11 cellular contexts compared by ENCODE assay signal in genomic region chr2:151560289-151560688, GRCh38.
DNase-seq lines count a peak whose midpoint lies in the region; ATAC-seq and TF ChIP-seq lines count a peak whose summit lies in the region.
"Had no signal": no experiment of that assay in that cellular context is flagged by ENCODE, and none has a peak within 500 bp of the region (broad histone marks: within the 10 kb centered on the region; RNA-seq: fewer than 3 reads in every experiment).

No MANE protein-coding gene starts in this region.

- ATAC-seq in heart left ventricle, result peak; percentile 97 to 99 (median 98)
- no peak for ATAC-seq in T-cell (replicated peaks in 1 of 4)

- CTCF ChIA-PET in T-cell (lab: Charles Lee), result no interaction called here

- 4 to 13% (median 11%) methylated on average over 3 of the region's 3 CpGs for WGBS in heart left ventricle, 4 donors

- H3K4me1 Mint-ChIP-seq in T-cell, result no peaks in the 10 kb centered on the region

- H3K36me3 Mint-ChIP-seq in T-cell, result peaks cover 12% of the 10 kb centered on the region

- no peak overlapping the region for H3K4me3 ChIP-seq in adipocyte (ENCODE audit: low read length)
- H3K4me3 ChIP-seq in heart left ventricle, result no peak overlapping the region
- H3K4me3 ChIP-seq in skeletal muscle cell (ENCODE audit: low read depth, low read length), result no peak overlapping the region
- H3K4me3 ChIP-seq: esophagus squamous epithelium had no signal

- H3K27me3 ChIP-seq in adipocyte (replicated peaks; ENCODE audit: control insufficient read depth, insufficient read depth, low read length) (no peaks in the 10 kb centered on the region), heart left ventricle (no peaks in the 10 kb centered on the region)
- H3K27me3 ChIP-seq: esophagus squamous epithelium had no signal

- H3K27me3 Mint-ChIP-seq in T-cell, result peaks cover 0 to 2% of the 10 kb centered on the region in 2 donors

- intact Hi-C loops in heart left ventricle (cut with DNase I), result no loop called here

- peaks cover 0 to 12% (median 7%) of the 10 kb centered on the region in 3 donors for H3K9me3 Mint-ChIP-seq in T-cell

- peak overlapping the region in 4 of 12 donors; percentile 15 to 25 (median 20) for H3K27ac ChIP-seq in heart left ventricle
- H3K27ac ChIP-seq: esophagus squamous epithelium had no signal

- peaks cover 5% of the 10 kb centered on the region for H3K4me1 ChIP-seq in adipocyte (ENCODE audit: control insufficient read depth, insufficient read depth, low read length)
- H3K4me1 ChIP-seq in heart left ventricle, result peaks cover 0 to 6% (median 0%) of the 10 kb centered on the region in 12 donors
- H3K4me1 ChIP-seq: esophagus squamous epithelium had no signal

- DNase-seq in HT1080 (ENCODE audit: low read depth), result peak; percentile 82
- peak; percentile 18 for DNase-seq in adipocyte (ENCODE audit: low read depth)
- DNase-seq in heart left ventricle, result peak in 4 of 5 donors; percentile 22 to 64 (median 42)
- DNase-seq in skeletal muscle cell (ENCODE audit: low read depth), result peak; percentile 70
- DNase-seq in T-cell, result no peak
- no peak for DNase-seq in T-helper 2 cell
- DNase-seq in Kasumi-1 (lab: John Stamatoyannopoulos, UW), result no peak
- DNase-seq in NCI-H1930 (lab: John Stamatoyannopoulos, UW), result no peak
- DNase-seq: activated CD8-positive, alpha-beta memory T cell treated with anti-CD3 and anti-CD28 coated beads for 24 hours; esophagus squamous epithelium; NCI-H2107 had no signal

- H3K36me3 ChIP-seq in adipocyte (ENCODE audit: control insufficient read depth, insufficient read depth, low read length, severe bottlenecking), result no peaks in the 10 kb centered on the region
- H3K36me3 ChIP-seq in heart left ventricle, result no peaks in the 10 kb centered on the region
- H3K36me3 ChIP-seq: esophagus squamous epithelium had no signal

- TF ChIP-seq POLR2A in heart left ventricle (IDR thresholded peaks at IDR 0.05), result no peak

- H3K27ac Mint-ChIP-seq in T-cell, result no peak overlapping the region

- TF ChIP-seq CTCF in heart left ventricle (IDR thresholded peaks at IDR 0.05), result no peak

- no peaks in the 10 kb centered on the region for H3K9me3 ChIP-seq in adipocyte (ENCODE audit: control insufficient read depth, low read length)
- H3K9me3 ChIP-seq in heart left ventricle, result no peaks in the 10 kb centered on the region
- H3K9me3 ChIP-seq: esophagus squamous epithelium had no signal

- H3K9ac ChIP-seq in adipocyte (ENCODE audit: low read length), result no peak overlapping the region

- no peak overlapping the region for H3K4me3 Mint-ChIP-seq in T-cell

- POLR2A ChIA-PET in T-cell (lab: Charles Lee), result no interaction called here

Comparison
In these comparisons a context has a peak if more than half of its experiments do, and no peak if none do; other contexts are left out.
1. DNase-seq: peak in HT1080 (single experiment), adipocyte (single experiment), heart left ventricle (4 of 5) and skeletal muscle cell (single experiment); none in T-cell (0 of 34), T-helper 2 cell (0 of 5), Kasumi-1 (0 of 2) and NCI-H1930 (0 of 2).
2. ATAC-seq: peak in heart left ventricle (4 of 4); none in T-cell (0 of 4).